ENCODE assay signal across 23 cellular contexts in the genomic region with DNA sequence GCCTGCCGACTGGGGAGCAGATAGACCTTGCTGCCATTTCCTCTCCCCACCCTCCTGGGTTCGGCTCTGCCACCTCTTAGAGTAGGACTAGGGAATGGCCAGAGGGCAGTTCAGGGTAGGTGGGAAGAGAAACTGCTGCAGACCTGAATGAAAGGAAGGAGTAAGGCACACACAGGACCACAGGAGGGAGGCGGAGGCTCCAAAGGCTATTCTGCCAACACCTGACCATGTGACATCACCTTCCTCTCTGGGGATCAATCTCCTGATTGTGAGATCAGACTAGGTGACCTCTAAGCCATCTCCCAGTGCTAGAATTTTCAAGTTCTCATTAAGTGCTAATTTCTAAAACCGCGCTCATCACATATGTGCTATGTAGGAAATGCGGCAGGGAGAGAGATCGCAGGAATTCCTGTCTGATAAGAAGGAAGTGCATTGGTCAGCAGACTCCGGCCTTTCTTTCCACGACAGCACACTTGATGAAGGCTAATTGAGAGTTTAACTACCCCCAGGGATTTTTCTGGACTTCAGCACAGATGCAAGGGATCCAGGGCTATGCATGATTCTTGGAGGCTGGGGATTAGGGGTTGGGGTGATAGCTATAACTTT.
"Had no signal": no experiment of that assay in that cellular context is flagged by ENCODE, and none has a peak within 500 bp of the region (broad histone marks: within the 10 kb centered on the region; RNA-seq: fewer than 3 reads in every experiment).

No MANE protein-coding gene starts in this region.

- H3K4me1 Mint-ChIP-seq: naive B cell had no signal

- ATAC-seq: gastrocnemius medialis, left lung, psoas muscle, upper lobe of right lung had no signal

- H3K9me3 Mint-ChIP-seq: stimulated activated naive CD8-positive, alpha-beta T cell treated with anti-CD3 and anti-CD28 coated beads, Interleukin-15, Interleukin-2, amounts not matched to agents 100 ng/mL and 50 ng/mL, for 24 hours had no signal

- H3K4me3 Mint-ChIP-seq: naive B cell; nephron progenitor cell; stimulated activated naive CD8-positive, alpha-beta T cell treated with anti-CD3 and anti-CD28 coated beads, Interleukin-15, Interleukin-2, amounts not matched to agents 100 ng/mL and 50 ng/mL, for 24 hours had no signal

- H3K4me3 ChIP-seq: coronary artery, dorsolateral prefrontal cortex, esophagus muscularis mucosa, gastrocnemius medialis, heart right ventricle, left lung, lung, psoas muscle, tibial artery, upper lobe of right lung, vagina had no signal

- H3K27me3 ChIP-seq: dorsolateral prefrontal cortex, esophagus muscularis mucosa, gastrocnemius medialis, left lung, tibial artery, upper lobe of right lung, vagina had no signal

- H3K9me3 ChIP-seq: esophagus muscularis mucosa, gastrocnemius medialis, heart right ventricle, left lung, neutrophil, psoas muscle, tibial artery, upper lobe of right lung, vagina had no signal

- H3K27ac ChIP-seq: coronary artery, dorsolateral prefrontal cortex, epithelial cell of prostate, esophagus muscularis mucosa, gastrocnemius medialis, heart right ventricle, left lung, neutrophil, psoas muscle, tibial artery, upper lobe of right lung, vagina had no signal

- H3K27ac Mint-ChIP-seq: naive B cell; nephron progenitor cell; stimulated activated naive CD8-positive, alpha-beta T cell treated with anti-CD3 and anti-CD28 coated beads, Interleukin-15, Interleukin-2, amounts not matched to agents 100 ng/mL and 50 ng/mL, for 24 hours had no signal

- H3K36me3 ChIP-seq: esophagus muscularis mucosa, gastrocnemius medialis, heart right ventricle, left lung, neutrophil, tibial artery, upper lobe of right lung, vagina had no signal

- H3K36me3 Mint-ChIP-seq: naive B cell had no signal

- H3K4me1 ChIP-seq: esophagus muscularis mucosa, gastrocnemius medialis, left lung, psoas muscle, tibial artery, upper lobe of right lung had no signal

- DNase-seq: dorsolateral prefrontal cortex; effector CD8-positive, alpha-beta T cell; gastrocnemius medialis; heart right ventricle; hypothalamus; left lung; mesenchymal stem cell; naive B cell; nephron progenitor cell; psoas muscle; small intestine; stimulated activated CD4-positive, alpha-beta T cell treated with anti-CD3 and anti-CD28 coated beads, Interleukin-2, amount 100 ng/mL, for 48 hours; tibial artery; upper lobe of right lung had no signal

- FAIRE-seq: endometrium, islet of Langerhans, small intestine had no signal
